Comparison of ENCODE assay signal across 14 cellular contexts in the genomic region with DNA sequence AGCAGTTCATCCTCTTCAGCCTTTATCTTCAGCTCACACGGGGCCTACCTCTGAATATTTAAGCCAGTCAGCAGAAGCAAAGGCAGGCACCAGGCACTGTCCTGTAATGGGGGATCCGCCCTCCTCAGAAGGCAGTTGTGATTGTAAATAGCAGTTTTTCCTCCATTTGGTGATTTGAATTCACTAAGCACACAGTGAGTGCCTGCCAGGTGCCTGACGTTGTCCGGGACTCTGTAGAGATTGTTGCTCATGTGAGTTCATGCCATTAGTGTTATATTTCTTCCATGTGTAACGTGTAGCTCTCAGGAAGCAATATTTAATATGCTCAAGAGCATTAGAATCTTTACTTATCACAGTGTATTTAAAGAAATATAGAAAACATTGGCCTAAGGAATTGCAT.
"Had no signal": no experiment of that assay in that cellular context is flagged by ENCODE, and none has a peak within 500 bp of the region (broad histone marks: within the 10 kb centered on the region; RNA-seq: fewer than 3 reads in every experiment).

No MANE protein-coding gene starts in this region.

- DNase-seq: activated CD8-positive, alpha-beta T cell treated with anti-CD3 and anti-CD28 coated beads for 36 hours; activated naive CD4-positive, alpha-beta T cell treated with anti-CD3 and anti-CD28 coated beads for 36 hours; effector CD4-positive, alpha-beta T cell; gastrocnemius medialis; heart right ventricle; left ventricle myocardium superior; ovary; stimulated activated CD4-positive, alpha-beta T cell treated with anti-CD3 and anti-CD28 coated beads, Interleukin-4, amount 100 ng/mL, for 4 hours; stimulated activated naive CD8-positive, alpha-beta T cell treated with anti-CD3 and anti-CD28 coated beads, Interleukin-15, amount 100 ng/mL, for 72 hours; uterus had no signal

- H3K36me3 ChIP-seq: ovary, uterus had no signal

- H3K4me2 ChIP-seq: neural progenitor cell had no signal

- H3K27me3 ChIP-seq: gastrocnemius medialis, heart right ventricle, neural progenitor cell, ovary, uterus had no signal

- H3K9me3 ChIP-seq: gastrocnemius medialis, heart right ventricle, ovary, uterus had no signal

- ATAC-seq: activated CD8-positive, alpha-beta T cell treated with anti-CD3 and anti-CD28 coated beads for 36 hours; gastrocnemius medialis; heart right ventricle; left ventricle myocardium superior; stimulated activated naive CD8-positive, alpha-beta T cell treated with anti-CD3 and anti-CD28 coated beads, Interleukin-15, amount 100 ng/mL, for 72 hours had no signal

- H3K27ac ChIP-seq: coronary artery, neural progenitor cell, ovary, uterus had no signal

- H3K4me1 ChIP-seq: neural progenitor cell, uterus had no signal

- H3K9ac ChIP-seq: neural progenitor cell had no signal

- H2AFZ ChIP-seq: neural progenitor cell had no signal

- FAIRE-seq: astrocyte, keratinocyte had no signal

- H3K4me3 ChIP-seq: coronary artery, gastrocnemius medialis, heart right ventricle, neural progenitor cell, ovary, uterus had no signal
